13 cellular contexts compared by ENCODE assay signal in the genomic region with DNA sequence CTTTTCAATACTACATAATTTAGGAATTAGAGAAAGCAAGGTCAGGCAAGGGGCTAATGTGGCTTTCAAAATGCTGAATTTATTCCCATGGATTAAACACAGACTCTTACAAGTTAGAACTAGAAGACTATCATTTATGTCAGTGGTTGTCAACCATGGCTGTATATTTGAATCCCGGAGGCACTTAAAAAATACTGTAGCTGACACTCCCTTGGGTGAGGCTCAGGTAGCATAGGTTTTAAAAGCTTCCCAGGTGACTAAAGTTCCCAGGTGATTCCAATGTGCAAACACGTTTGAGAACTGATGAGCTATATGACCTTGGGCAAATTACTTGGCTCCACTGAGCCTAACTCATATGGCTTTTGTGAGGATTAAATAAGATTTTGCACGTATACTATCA.
"Had no signal": no experiment of that assay in that cellular context is flagged by ENCODE, and none has a peak within 500 bp of the region (broad histone marks: within the 10 kb centered on the region; RNA-seq: fewer than 3 reads in every experiment).

No MANE protein-coding gene starts in this region.

- FAIRE-seq: endometrium, TTC549 had no signal

- DNase-seq: activated B cell treated with CpG ODN at 0.5 μM for 24 hours; activated CD4-positive, alpha-beta T cell treated with anti-CD3 and anti-CD28 coated beads, Interleukin-2, amount 50 U/mL, for 1 hour; naive B cell; retina; T-helper 17 cell; tibial artery had no signal

- H3K4me3 Mint-ChIP-seq: activated B cell treated with CpG ODN at 0.5 μM for 24 hours; activated naive CD4-positive, alpha-beta T cell treated with anti-CD3 and anti-CD28 coated beads, Interleukin-2, amount 50 U/mL, for 24 hours; brain; naive B cell; stimulated activated effector memory CD8-positive, alpha-beta T cell treated with anti-CD3 and anti-CD28 coated beads, Interleukin-12 subunit alpha, Interleukin-12 subunit beta, amount 100 ng/mL, for 72 hours; T-helper 17 cell had no signal

- H3K27ac ChIP-seq: tibial artery had no signal

- H3K27me3 Mint-ChIP-seq: activated B cell treated with CpG ODN at 0.5 μM for 24 hours; activated naive CD4-positive, alpha-beta T cell treated with anti-CD3 and anti-CD28 coated beads, Interleukin-2, amount 50 U/mL, for 24 hours; brain; naive B cell; T-helper 17 cell had no signal

- H3K9me3 ChIP-seq: tibial artery had no signal

- H3K4me3 ChIP-seq: skin epidermis, tibial artery had no signal

- H3K9me3 Mint-ChIP-seq: activated B cell treated with CpG ODN at 0.5 μM for 24 hours; activated naive CD4-positive, alpha-beta T cell treated with anti-CD3 and anti-CD28 coated beads, Interleukin-2, amount 50 U/mL, for 24 hours; activated T-helper 2 cell treated with anti-CD3 and anti-CD28 coated beads, Interferon-gamma antibody, Interleukin-2, Interleukin-4, amounts not matched to agents 10 μg/mL and 5 μg/mL and 100 μg/mL, durations not matched to agents 14 hours and 24 hours and 36 hours; brain; naive B cell; stimulated activated effector memory CD8-positive, alpha-beta T cell treated with anti-CD3 and anti-CD28 coated beads, Interleukin-12 subunit alpha, Interleukin-12 subunit beta, amount 100 ng/mL, for 72 hours had no signal

- H3K27me3 ChIP-seq: tibial artery had no signal

- H3K4me1 ChIP-seq: tibial artery had no signal

- H3K27ac Mint-ChIP-seq: activated B cell treated with CpG ODN at 0.5 μM for 24 hours; activated naive CD4-positive, alpha-beta T cell treated with anti-CD3 and anti-CD28 coated beads, Interleukin-2, amount 50 U/mL, for 24 hours; activated T-helper 2 cell treated with anti-CD3 and anti-CD28 coated beads, Interferon-gamma antibody, Interleukin-2, Interleukin-4, amounts not matched to agents 10 μg/mL and 5 μg/mL and 100 μg/mL, durations not matched to agents 14 hours and 24 hours and 36 hours; brain; naive B cell; stimulated activated effector memory CD8-positive, alpha-beta T cell treated with anti-CD3 and anti-CD28 coated beads, Interleukin-12 subunit alpha, Interleukin-12 subunit beta, amount 100 ng/mL, for 72 hours; T-helper 17 cell had no signal

- H3K4me1 Mint-ChIP-seq: brain had no signal
